ENCODE assay signal across 16 cellular contexts in the genomic region with DNA sequence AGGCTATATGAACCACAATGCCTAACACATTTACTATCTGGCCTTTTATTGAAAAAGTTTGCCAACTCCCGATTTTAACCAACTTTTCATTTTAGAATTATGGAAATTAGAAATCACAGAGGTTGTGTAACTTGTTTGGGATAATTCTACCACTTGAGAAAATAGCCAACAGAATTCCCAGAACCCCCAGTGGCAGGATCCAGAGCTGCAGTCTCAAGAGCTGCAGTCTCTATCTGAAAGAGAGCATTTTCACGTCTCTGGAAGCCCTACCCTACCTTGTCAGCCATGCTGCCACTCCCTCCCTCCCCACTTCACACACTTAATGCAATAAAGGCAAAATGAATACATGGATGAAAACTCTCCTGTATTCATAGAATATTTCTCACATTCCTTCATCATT. TPM values are rescaled to one million over a fixed set of nuclear protein-coding genes. Genes with fewer than 3 reads are reported as not detected.
DNase-seq lines count a peak whose midpoint lies in the region; ATAC-seq and TF ChIP-seq lines count a peak whose summit lies in the region.
"Had no signal": no experiment of that assay in that cellular context is flagged by ENCODE, and none has a peak within 500 bp of the region (broad histone marks: within the 10 kb centered on the region; RNA-seq: fewer than 3 reads in every experiment).

No MANE protein-coding gene starts in this region.

- H3K4me3 ChIP-seq in fibroblast of pulmonary artery (replicated peaks; ENCODE audit: low read depth, low read length) (no peak overlapping the region), colonic mucosa (no peak overlapping the region)
- H3K4me3 ChIP-seq: BLaER1, vagina had no signal

- in situ Hi-C loops in ACHN (cut with HindIII; ENCODE audit: low pct_ligation_motif_present, low pct_unique_long_range_greater_than_20kb, low sequenced_read_pairs): no loop called here
- in situ Hi-C loops in SK-MEL-5 (cut with HindIII; ENCODE audit: low pct_unique_long_range_greater_than_20kb, low sequenced_read_pairs): no loop called here

- DNase-seq in ACHN: peak; percentile 6
- peak; percentile 57 for DNase-seq in SK-MEL-5 (ENCODE audit: low read depth, low spot score)
- DNase-seq in fibroblast of pulmonary artery (ENCODE audit: low read depth): no peak
- DNase-seq in colonic mucosa: no peak
- no peak for DNase-seq in kidney glomerular epithelial cell (lab: John Stamatoyannopoulos, UW)
- DNase-seq: activated CD4-positive, alpha-beta T cell treated with anti-CD3 and anti-CD28 coated beads, Interleukin-2, amount 10 ng/mL, durations not matched to agents 24 days and 14 days; activated T-cell treated with anti-CD3 and anti-CD28 coated beads, Interleukin-2, amount 50 U/mL, for 48 hours; naive B cell; stimulated activated naive CD4-positive, alpha-beta T cell treated with Interleukin-2 at 50 U/mL for 16 hours had no signal

- ATAC-seq in HG03280 (IDR thresholded peaks at IDR 0.05; ENCODE audit: unreplicated experiment) (no peak), GM21367 (IDR thresholded peaks at IDR 0.05; ENCODE audit: unreplicated experiment) (no peak)
- ATAC-seq: sciatic nerve had no signal

- no peaks in the 10 kb centered on the region for H3K27me3 ChIP-seq in colonic mucosa
- H3K27me3 ChIP-seq: BLaER1, vagina had no signal

- H3K9me3 ChIP-seq in colonic mucosa: no peaks in the 10 kb centered on the region
- H3K9me3 ChIP-seq: BLaER1, vagina had no signal

- TF ChIP-seq CTCF in GM12873 (IDR thresholded peaks at IDR 0.05; ENCODE audit: insufficient read depth, low read depth, low read length, missing control alignments) (peak; percentile 35), fibroblast of pulmonary artery (IDR thresholded peaks at IDR 0.05; ENCODE audit: low read length, missing control alignments) (peak; percentile 24), colonic mucosa (IDR thresholded peaks at IDR 0.05) (no peak)

- H3K9ac ChIP-seq in colonic mucosa (ENCODE audit: low read depth in 2 of 2, low read length in 2 of 2): no peak overlapping the region
- H3K9ac ChIP-seq: BLaER1 had no signal

- intact Hi-C loops in colonic mucosa (cut with DNase I): no loop called here

- H3K27ac ChIP-seq in colonic mucosa: no peak overlapping the region
- H3K27ac ChIP-seq: BLaER1, vagina had no signal

- no peaks in the 10 kb centered on the region for H3K4me1 ChIP-seq in colonic mucosa
- H3K4me1 ChIP-seq: BLaER1, vagina had no signal

- no peaks in the 10 kb centered on the region for H3K36me3 ChIP-seq in colonic mucosa
- H3K36me3 ChIP-seq: BLaER1, vagina had no signal

RNA-seq across cellular contexts. Expression of a gene that starts 23.4 kb away (rescaled TPM):
- total RNA-seq in SK-MEL-5 (2014; rRNA removed; shearing (Covaris generic)): not detected in 2 replicates
- not detected in 2 replicates for polyA plus RNA-seq in SK-MEL-5 (2015; cell fraction: cytosol; rRNA removed)
- polyA plus RNA-seq in SK-MEL-5 (2015; cell fraction: nucleus; rRNA removed): not detected in 2 replicates
- total RNA-seq in colonic mucosa: not detected
- total RNA-seq: activated CD4-positive, alpha-beta T cell treated with anti-CD3 and anti-CD28 coated beads, Interleukin-2, amount 10 ng/mL, durations not matched to agents 24 days and 14 days; T-helper 1 cell treated with Interleukin-12 subunit alpha and Interleukin-12 subunit beta and Interleukin-4 antibody, amounts not matched to agents 30 ng/mL and 1 ng/mL, for 36 hours; vagina had no signal

Comparison
In these comparisons a context has a peak if more than half of its experiments do, and no peak if none do; other contexts are left out.
1. DNase-seq: peak in ACHN (single experiment) and SK-MEL-5 (single experiment); none in fibroblast of pulmonary artery (single experiment), colonic mucosa (single experiment) and kidney glomerular epithelial cell (single experiment).